In genomic region chr6:56699066-56699654, GRCh38 we compare ENCODE assay signal across 8 cellular contexts. TPM values are rescaled to one million over a fixed set of nuclear protein-coding genes. Genes with fewer than 3 reads are reported as not detected.
DNase-seq lines count a peak whose midpoint lies in the region; ATAC-seq, FAIRE-seq and TF ChIP-seq lines count a peak whose summit lies in the region.

No MANE protein-coding gene starts in this region.

- H3F3A ChIP-seq in GM23248 (ENCODE audit: insufficient read depth), result peaks cover 60% of the 10 kb centered on the region

- ATAC-seq in stimulated activated effector memory CD8-positive, alpha-beta T cell treated with anti-CD3 and anti-CD28 coated beads, Interleukin-12 subunit alpha, Interleukin-12 subunit beta, amount 100 ng/mL, for 72 hours, result no peak
- ATAC-seq in activated T-cell treated with anti-CD3 and anti-CD28 coated beads, Interleukin-2, amount 50 U/mL, for 4 hours, result no peak

- H3K9me2 ChIP-seq in GM23248 (ENCODE audit: insufficient read depth), result no peaks in the 10 kb centered on the region

- FAIRE-seq in RCC 7860 (lab: Jason Lieb, UNC) (peak; percentile 74), small intestine (lab: Jason Lieb, UNC) (peak; percentile 87), GM19239 (lab: Jason Lieb, UNC) (no peak)

- no peak overlapping the region for H3K27ac ChIP-seq in GM23248
- H3K27ac ChIP-seq in small intestine (ENCODE audit: low read depth in 1 of 2, low read length in 1 of 2), result no peak overlapping the region

- CTCF ChIA-PET in AG04449 (lab: Yijun Ruan, JAX), result interaction anchor here (0.7 to 9.3 kb wide), 31 partner anchors 9 to 342 kb away, joined by 3 to 101 read pairs (median 4); partner anchors contain the start of gene DST

- no peak overlapping the region for H2AFZ ChIP-seq in GM23248

- peaks cover 6% of the 10 kb centered on the region for H3K9me3 Mint-ChIP-seq in stimulated activated effector memory CD8-positive, alpha-beta T cell treated with anti-CD3 and anti-CD28 coated beads, Interleukin-12 subunit alpha, Interleukin-12 subunit beta, amount 100 ng/mL, for 72 hours
- no peaks in the 10 kb centered on the region for H3K9me3 Mint-ChIP-seq in activated T-cell treated with anti-CD3 and anti-CD28 coated beads, Interleukin-2, amount 50 U/mL, for 4 hours

- no peak overlapping the region for H3K9ac ChIP-seq in GM23248

- peaks cover 40% of the 10 kb centered on the region for H3K36me3 ChIP-seq in GM23248 (ENCODE audit: low read depth)
- H3K36me3 ChIP-seq in small intestine (ENCODE audit: control insufficient read depth in 2 of 2, insufficient read depth in 2 of 2, low read length in 2 of 2), result no peaks in the 10 kb centered on the region

- no peak overlapping the region for H3K4me3 Mint-ChIP-seq in stimulated activated effector memory CD8-positive, alpha-beta T cell treated with anti-CD3 and anti-CD28 coated beads, Interleukin-12 subunit alpha, Interleukin-12 subunit beta, amount 100 ng/mL, for 72 hours
- H3K4me3 Mint-ChIP-seq in activated T-cell treated with anti-CD3 and anti-CD28 coated beads, Interleukin-2, amount 50 U/mL, for 4 hours, result no peak overlapping the region

- no peak overlapping the region for H3K4me2 ChIP-seq in GM23248 (ENCODE audit: unreplicated experiment)

- no peaks in the 10 kb centered on the region for H3K4me1 Mint-ChIP-seq in stimulated activated effector memory CD8-positive, alpha-beta T cell treated with anti-CD3 and anti-CD28 coated beads, Interleukin-12 subunit alpha, Interleukin-12 subunit beta, amount 100 ng/mL, for 72 hours
- H3K4me1 Mint-ChIP-seq in activated T-cell treated with anti-CD3 and anti-CD28 coated beads, Interleukin-2, amount 50 U/mL, for 4 hours (ENCODE audit: low read depth), result no peaks in the 10 kb centered on the region

- H3K27ac Mint-ChIP-seq in stimulated activated effector memory CD8-positive, alpha-beta T cell treated with anti-CD3 and anti-CD28 coated beads, Interleukin-12 subunit alpha, Interleukin-12 subunit beta, amount 100 ng/mL, for 72 hours, result no peak overlapping the region

- DNase-seq in AG04449 (ENCODE audit: low read depth, low spot score), result no peak
- DNase-seq in GM23248, result peak; percentile 65
- DNase-seq in RCC 7860 (ENCODE audit: low spot score), result peak; percentile 18
- DNase-seq in fibroblast of peridontal ligament (ENCODE audit: extremely low read depth), result peak; percentile 69
- DNase-seq in small intestine, result peak; percentile 52
- no peak for DNase-seq in stimulated activated effector memory CD8-positive, alpha-beta T cell treated with anti-CD3 and anti-CD28 coated beads, Interleukin-12 subunit alpha, Interleukin-12 subunit beta, amount 100 ng/mL, for 72 hours (ENCODE audit: low spot score in 2 of 2)
- DNase-seq in activated T-cell treated with anti-CD3 and anti-CD28 coated beads, Interleukin-2, amount 50 U/mL, for 4 hours, result no peak
- DNase-seq in GM19239 (ENCODE audit: insufficient read length, low spot score), result no peak

- peaks cover 100% of the 10 kb centered on the region for H3K79me2 ChIP-seq in GM23248 (ENCODE audit: insufficient read depth)

- no peaks in the 10 kb centered on the region for H4K20me1 ChIP-seq in GM23248 (ENCODE audit: insufficient read depth)

- H3K9me3 ChIP-seq in GM23248 (ENCODE audit: low read depth) (no peaks in the 10 kb centered on the region), small intestine (ENCODE audit: control insufficient read depth, low read depth) (no peaks in the 10 kb centered on the region)

- no peaks in the 10 kb centered on the region for H3K27me3 Mint-ChIP-seq in activated T-cell treated with anti-CD3 and anti-CD28 coated beads, Interleukin-2, amount 50 U/mL, for 4 hours (ENCODE audit: low read depth)

- H3K4me1 ChIP-seq in GM23248 (ENCODE audit: insufficient read depth), result peaks cover 29% of the 10 kb centered on the region
- peaks cover 0 to 4% of the 10 kb centered on the region in 2 donors for H3K4me1 ChIP-seq in small intestine (ENCODE audit: control insufficient read depth in 2 of 2, insufficient read depth in 1 of 2, low read depth in 1 of 2, low read length in 1 of 2)

- H3K4me3 ChIP-seq in AG04449 (ENCODE audit: low read depth, low read length) (no peak overlapping the region), GM23248 (no peak overlapping the region), small intestine (ENCODE audit: low read depth in 1 of 2, low read length in 2 of 2) (no peak overlapping the region)

- in situ Hi-C loops in GM23248 (cut with MboI), result loop anchor here (5.0 kb wide), 1 partner anchor 57 kb away; the partner anchor contains the start of gene DST

- POLR2A ChIA-PET in AG04449 (lab: Yijun Ruan, JAX), result no interaction called here

- H3K36me3 Mint-ChIP-seq in stimulated activated effector memory CD8-positive, alpha-beta T cell treated with anti-CD3 and anti-CD28 coated beads, Interleukin-12 subunit alpha, Interleukin-12 subunit beta, amount 100 ng/mL, for 72 hours, result no peaks in the 10 kb centered on the region
- no peaks in the 10 kb centered on the region for H3K36me3 Mint-ChIP-seq in activated T-cell treated with anti-CD3 and anti-CD28 coated beads, Interleukin-2, amount 50 U/mL, for 4 hours (ENCODE audit: insufficient read depth)

- H3K27me3 ChIP-seq in GM23248 (replicated peaks; ENCODE audit: insufficient read depth), result no peaks in the 10 kb centered on the region
- no peaks in the 10 kb centered on the region for H3K27me3 ChIP-seq in small intestine (ENCODE audit: control insufficient read depth in 2 of 2, insufficient read depth in 2 of 2, low read length in 2 of 2)

- TF ChIP-seq CTCF in AG04449 (IDR thresholded peaks at IDR 0.05; ENCODE audit: insufficient read depth, low read length, missing control alignments), result peak; percentile 30

- 0% methylated on average over 1 of the region's 1 CpG for WGBS in GM23248 (ENCODE audit: low coverage in 1 of 2, low lambda C conversion rate in 2 of 2, missing lambda C conversion rate in 2 of 2), 2 experiments
- 3 to 25% (median 16%) methylated on average over 1 of the region's 1 CpG for WGBS in small intestine, 3 donors

RNA-seq across cellular contexts. Expression of gene DST, which starts 56.5 kb away (rescaled TPM):
- total RNA-seq in GM23248 (2014; rRNA removed; shearing (Covaris generic)), result 322 and 411 TPM in 2 replicates
- 142 and 181 TPM in 2 replicates for polyA plus RNA-seq in GM23248 (2016; fragmentation: Nextera tagmentation; extraction: Ambion mirVana)
- 10 to 100 TPM; 40.5 to 80.5 (median 75.8) TPM for polyA plus RNA-seq in small intestine
- 1 to 10 TPM; 2.3 to 4.7 (median 3.5) TPM for total RNA-seq in activated T-cell treated with anti-CD3 and anti-CD28 coated beads, Interleukin-2, amount 50 U/mL, for 4 hours

Comparison
In these comparisons a context has a peak if more than half of its experiments do, and no peak if none do; other contexts are left out.
1. DNase-seq: peak in GM23248 (single experiment), RCC 7860 (single experiment), fibroblast of peridontal ligament (single experiment) and small intestine (single experiment); none in AG04449 (single experiment), stimulated activated effector memory CD8-positive, alpha-beta T cell treated with anti-CD3 and anti-CD28 coated beads, Interleukin-12 subunit alpha, Interleukin-12 subunit beta, amount 100 ng/mL, for 72 hours (0 of 2), activated T-cell treated with anti-CD3 and anti-CD28 coated beads, Interleukin-2, amount 50 U/mL, for 4 hours (single experiment) and GM19239 (single experiment).
2. RNA of gene DST, which starts 56.5 kb away (total RNA-seq): 322 to 411 TPM in GM23248; 2.3 to 4.7 TPM in activated T-cell treated with anti-CD3 and anti-CD28 coated beads, Interleukin-2, amount 50 U/mL, for 4 hours; every median in the first group is over 10 times any median in the second.